ENCODE assay signal across 8 cellular contexts in the genomic region with DNA sequence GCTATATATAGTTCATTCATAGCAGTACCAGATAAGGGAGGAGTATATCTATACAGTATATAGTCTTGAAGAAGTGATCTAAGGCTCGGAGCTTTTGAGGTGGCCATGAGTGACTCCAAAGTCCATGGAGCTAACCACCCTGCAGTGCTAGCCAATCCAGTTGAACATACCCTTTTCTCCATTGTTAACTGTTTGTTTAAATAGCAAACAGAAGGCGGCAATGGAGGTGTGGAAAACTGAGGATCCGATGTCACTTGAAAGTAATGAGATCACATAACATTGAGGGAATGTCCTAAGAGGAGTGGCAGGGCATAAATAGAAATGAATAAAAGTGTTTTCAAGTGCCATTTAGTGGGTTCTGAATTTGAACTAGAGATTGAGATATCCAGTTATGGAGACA. TPM values are rescaled to one million over a fixed set of nuclear protein-coding genes. Genes with fewer than 3 reads are reported as not detected.
DNase-seq lines count a peak whose midpoint lies in the region; ATAC-seq and TF ChIP-seq lines count a peak whose summit lies in the region.

No MANE protein-coding gene starts in this region.

- WGBS in esophagus muscularis mucosa = 76% methylated on average over 3 of the region's 3 CpGs

- peaks cover 15% of the 10 kb centered on the region for H3K36me3 Mint-ChIP-seq in activated naive CD8-positive, alpha-beta T cell

- H3K4me1 Mint-ChIP-seq in activated naive CD8-positive, alpha-beta T cell (ENCODE audit: low read depth) = peaks cover 15% of the 10 kb centered on the region

- H3K27ac ChIP-seq in lower lobe of right lung (no peak overlapping the region), esophagus muscularis mucosa (replicated peaks in 1 of 4) (peak overlapping the region in 2 of 4 donors; percentile 87 to 89)

- H3K4me3 ChIP-seq in MG63 = peak overlapping the region; percentile 49
- H3K4me3 ChIP-seq in lower lobe of right lung = peak overlapping the region; percentile 56
- H3K4me3 ChIP-seq in esophagus muscularis mucosa = peak overlapping the region in 1 of 4 donors; percentile 67

- TF ChIP-seq CTCF in lower lobe of right lung (IDR thresholded peaks at IDR 0.05) (no peak), esophagus muscularis mucosa (IDR thresholded peaks at IDR 0.05) (no peak)

- H3K4me3 Mint-ChIP-seq in activated naive CD8-positive, alpha-beta T cell = peak overlapping the region; percentile 91

- DNase-seq in DMS153 treated with DMSO at 0.1 percent for 48 hours (lab: John Stamatoyannopoulos, UW; ENCODE audit: unreplicated experiment) = peak; percentile 88
- DNase-seq in MG63 = no peak
- DNase-seq in lower lobe of right lung = no peak
- no peak for DNase-seq in esophagus muscularis mucosa (ENCODE audit: extremely low spot score)
- no peak for DNase-seq in islet precursor cell

- H3K4me1 ChIP-seq in lower lobe of right lung (peaks cover 28% of the 10 kb centered on the region), esophagus muscularis mucosa (peaks cover 8 to 39% (median 25%) of the 10 kb centered on the region in 4 donors)

- H3K9me3 ChIP-seq in MG63 (no peaks in the 10 kb centered on the region), lower lobe of right lung (no peaks in the 10 kb centered on the region), esophagus muscularis mucosa (no peaks in the 10 kb centered on the region)

- no peaks in the 10 kb centered on the region for H3K27me3 Mint-ChIP-seq in activated naive CD8-positive, alpha-beta T cell

- no peaks in the 10 kb centered on the region for H3K27me3 ChIP-seq in MG63
- no peaks in the 10 kb centered on the region for H3K27me3 ChIP-seq in lower lobe of right lung (ENCODE audit: low read depth)
- H3K27me3 ChIP-seq in esophagus muscularis mucosa = no peaks in the 10 kb centered on the region

- H3K27ac Mint-ChIP-seq in activated naive CD8-positive, alpha-beta T cell = peak overlapping the region; percentile 41

- intact Hi-C loops in lower lobe of right lung (cut with DNase I) = no loop called here
- intact Hi-C loops in esophagus muscularis mucosa (cut with DNase I) = no loop called here

- H3K36me3 ChIP-seq in MG63 (peaks cover 27% of the 10 kb centered on the region), lower lobe of right lung (peaks cover 33% of the 10 kb centered on the region), esophagus muscularis mucosa (peaks cover 0 to 34% (median 21%) of the 10 kb centered on the region in 4 donors)

- TF ChIP-seq EP300 in esophagus muscularis mucosa (IDR thresholded peaks at IDR 0.05) = no peak

- H3K9me3 Mint-ChIP-seq in activated naive CD8-positive, alpha-beta T cell (ENCODE audit: low read depth) = no peaks in the 10 kb centered on the region

- no peak for TF ChIP-seq POLR2A in esophagus muscularis mucosa (IDR thresholded peaks at IDR 0.05; ENCODE audit: low read depth)

- peak in 1 of 2 donors; percentile 20 for ATAC-seq in lower lobe of right lung
- ATAC-seq in GM18519 (IDR thresholded peaks at IDR 0.05; ENCODE audit: low FRiP score, unreplicated experiment) = no peak
- no peak for ATAC-seq in GM18868 (IDR thresholded peaks at IDR 0.05; ENCODE audit: unreplicated experiment)

RNA-seq across cellular contexts. Expression of gene SNAPC1, which starts 12.4 kb away (rescaled TPM):
- 10.8 and 11.0 TPM in 2 replicates for total RNA-seq in MG63 (2014; rRNA removed; shearing (Covaris generic); ENCODE audit: low replicate concordance)
- 6.2 TPM for total RNA-seq in lower lobe of right lung
- total RNA-seq in esophagus muscularis mucosa = 1 to 10 TPM; 4.7 to 8.0 (median 6.6) TPM

RNA-seq across cellular contexts. Expression of gene HIF1A, which starts 54.6 kb away (rescaled TPM):
- total RNA-seq in MG63 (2014; rRNA removed; shearing (Covaris generic); ENCODE audit: low replicate concordance) = 58.5 and 77.4 TPM in 2 replicates
- total RNA-seq in lower lobe of right lung (68.6 TPM), esophagus muscularis mucosa (100 to 1,000 TPM in 1 of 4 donors, 10 to 100 TPM in 3; 77.4 to 156 (median 86.5) TPM)
